ENCODE assay signal across 18 cellular contexts in the genomic region with DNA sequence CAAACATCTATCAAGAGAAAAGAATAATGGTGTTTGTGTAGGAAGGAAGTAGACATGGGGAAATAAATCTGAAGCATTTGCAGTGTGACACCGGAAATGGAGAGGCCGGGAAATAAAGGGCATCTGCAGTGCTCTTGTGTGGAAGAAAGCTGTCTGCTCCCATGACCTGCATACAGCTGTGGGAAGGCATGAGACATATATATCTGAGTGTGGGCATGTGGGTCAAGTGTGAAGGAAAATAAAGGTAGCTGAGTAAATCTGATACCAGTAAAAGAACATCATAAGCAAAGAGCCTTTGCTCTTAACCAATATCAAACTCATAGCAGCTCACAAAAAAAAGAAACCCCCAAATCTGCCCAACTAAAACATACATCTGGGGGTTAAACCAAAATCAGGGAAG.
DNase-seq lines count a peak whose midpoint lies in the region; ATAC-seq and TF ChIP-seq lines count a peak whose summit lies in the region.
"Had no signal": no experiment of that assay in that cellular context is flagged by ENCODE, and none has a peak within 500 bp of the region (broad histone marks: within the 10 kb centered on the region; RNA-seq: fewer than 3 reads in every experiment).

No MANE protein-coding gene starts in this region.

- H3K4me1 ChIP-seq in lower lobe of right lung (peaks cover 14% of the 10 kb centered on the region), upper lobe of right lung (peaks cover 5% of the 10 kb centered on the region)

- DNase-seq in DMS153 (lab: John Stamatoyannopoulos, UW) (peak; percentile 63), DMS153 treated with DMSO at 0.1 percent for 48 hours (lab: John Stamatoyannopoulos, UW; ENCODE audit: unreplicated experiment) (no peak), COLO829 (ENCODE audit: low spot score) (peak; percentile 13), lower lobe of right lung (no peak), upper lobe of right lung (no peak), NCI-H446 (lab: John Stamatoyannopoulos, UW) (no peak)
- DNase-seq: ACHN; Calu3; CD4-positive, CD25-positive, alpha-beta regulatory T cell; DMS 273 treated with DMSO at 0.1 percent for 48 hours; DMS79 treated with DMSO at 0.1 percent for 48 hours; EL; GOT3; H9 had no signal

- no peaks in the 10 kb centered on the region for H3K9me3 ChIP-seq in lower lobe of right lung
- H3K9me3 ChIP-seq in upper lobe of right lung = peaks cover 3% of the 10 kb centered on the region

- H3K4me3 ChIP-seq in lower lobe of right lung (no peak overlapping the region), upper lobe of right lung (no peak overlapping the region)
- H3K4me3 ChIP-seq: BLaER1 treated with 17β-estradiol and CSF1 and Interleukin-3, amounts not matched to agents 10 nM and 100 nM had no signal

- intact Hi-C loops in lower lobe of right lung (cut with DNase I) = no loop called here
- intact Hi-C loops in upper lobe of right lung (cut with DNase I) = no loop called here

- peak in 1 of 2 donors; percentile 26 for ATAC-seq in lower lobe of right lung
- ATAC-seq in upper lobe of right lung = peak; percentile 13
- ATAC-seq in HG03196 (IDR thresholded peaks at IDR 0.05; ENCODE audit: unreplicated experiment) = no peak
- ATAC-seq: HepG2 had no signal

- TF ChIP-seq CTCF in lower lobe of right lung (IDR thresholded peaks at IDR 0.05) = no peak
- TF ChIP-seq CTCF in upper lobe of right lung (IDR thresholded peaks at IDR 0.05) = no peak

- H3K27me3 ChIP-seq in lower lobe of right lung (ENCODE audit: low read depth) (no peaks in the 10 kb centered on the region), upper lobe of right lung (no peaks in the 10 kb centered on the region)
- H3K27me3 ChIP-seq: BLaER1 treated with 17β-estradiol and CSF1 and Interleukin-3, amounts not matched to agents 10 nM and 100 nM had no signal

- H3K36me3 ChIP-seq in lower lobe of right lung (no peaks in the 10 kb centered on the region), upper lobe of right lung (no peaks in the 10 kb centered on the region)
- H3K36me3 ChIP-seq: BLaER1 treated with 17β-estradiol and CSF1 and Interleukin-3, amounts not matched to agents 10 nM and 100 nM had no signal

- H3K27ac ChIP-seq in lower lobe of right lung = peak overlapping the region; percentile 36
- peak overlapping the region; percentile 17 for H3K27ac ChIP-seq in upper lobe of right lung
- H3K27ac ChIP-seq: 22Rv1; BLaER1 treated with 17β-estradiol and CSF1 and Interleukin-3, amounts not matched to agents 10 nM and 100 nM had no signal

Comparison
In these comparisons a context has a peak if more than half of its experiments do, and no peak if none do; other contexts are left out.
1. DNase-seq: peak in DMS153 (single experiment) and COLO829 (single experiment); none in DMS153 treated with DMSO at 0.1 percent for 48 hours (single experiment), lower lobe of right lung (single experiment), upper lobe of right lung (single experiment) and NCI-H446 (0 of 2).